Comparison of ENCODE assay signal across 8 cellular contexts in genomic region chr12:101876861-101877815, GRCh38. TPM values are rescaled to one million over a fixed set of nuclear protein-coding genes. Genes with fewer than 3 reads are reported as not detected.
DNase-seq lines count a peak whose midpoint lies in the region; ATAC-seq and TF ChIP-seq lines count a peak whose summit lies in the region.

Gene DRAM1 (plus strand): TSS chr12:101877580. CDS start chr12:101877790, 210 bp downstream.

- peak; percentile 66 for ATAC-seq in GM18858 (IDR thresholded peaks at IDR 0.05; ENCODE audit: unreplicated experiment)
- ATAC-seq in HG03064 (IDR thresholded peaks at IDR 0.05; ENCODE audit: low read depth, unreplicated experiment): peak; percentile 89

- H3K4me3 ChIP-seq in AG10803 (ENCODE audit: low read length): peak within 1 kb of the TSS; percentile 95

- DNase-seq in AG10803 (ENCODE audit: low read depth) (peak; percentile 93), NCI-H510A treated with DMSO at 0.1 percent for 48 hours (lab: John Stamatoyannopoulos, UW) (peak; percentile 58), lung microvascular endothelial cell (ENCODE audit: low read depth in 2 of 2) (peak; percentile 93 to 94)
- peak; percentile 89 for DNase-seq in activated CD8-positive, alpha-beta memory T cell treated with anti-CD3 and anti-CD28 coated beads for 24 hours
- peak; percentile 49 for DNase-seq in effector CD8-positive, alpha-beta T cell (lab: John Stamatoyannopoulos, UW)
- DNase-seq in stimulated activated CD4-positive, alpha-beta T cell treated with anti-CD3 and anti-CD28 coated beads, TNF-alpha, amount 100 ng/mL, for 4 hours (ENCODE audit: low read depth in 3 of 3): peak; percentile 45 to 60 (median 48)

- TF ChIP-seq CTCF in AG10803 (conservative IDR thresholded peaks at IDR 0.05; ENCODE audit: low read length): no peak

RNA-seq across cellular contexts. Expression of gene DRAM1, which starts in this region (rescaled TPM):
- 23.6 and 26.8 TPM in 2 replicates for total RNA-seq in lung microvascular endothelial cell

Comparison
In these comparisons a context has a peak if more than half of its experiments do, and no peak if none do; other contexts are left out.
1. Peak in every context shown above with its lines: DNase-seq, ATAC-seq and H3K4me3 ChIP-seq.